29 cellular contexts compared by ENCODE assay signal in the genomic region with DNA sequence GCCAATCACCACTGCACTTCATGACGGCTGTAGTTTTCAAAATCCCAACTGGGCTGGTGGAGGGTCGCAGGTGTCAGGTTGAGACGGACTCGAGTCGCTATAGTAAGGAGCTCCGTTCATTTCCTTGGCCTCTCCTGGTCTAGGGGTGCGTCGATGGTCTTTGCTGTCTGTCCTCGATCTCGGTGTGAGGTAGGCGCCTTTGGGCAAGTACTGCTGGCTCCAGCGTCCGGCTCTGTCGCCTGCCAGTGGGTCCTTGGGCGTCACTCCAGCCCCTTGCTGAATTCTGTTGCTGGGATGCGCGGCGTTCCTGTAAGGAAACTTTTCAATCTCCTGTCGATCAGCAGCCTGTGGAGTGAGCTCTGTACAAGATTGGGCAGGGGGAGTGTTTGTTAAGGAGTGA.
"Had no signal": no experiment of that assay in that cellular context is flagged by ENCODE, and none has a peak within 500 bp of the region (broad histone marks: within the 10 kb centered on the region; RNA-seq: fewer than 3 reads in every experiment).

No MANE protein-coding gene starts in this region.

- H3K27ac ChIP-seq: ascending aorta, cardiac muscle cell, VCaP had no signal

- DNase-seq: activated B cell treated with CpG ODN at 0.5 μM for 24 hours; activated CD4-positive, alpha-beta T cell treated with anti-CD3 and anti-CD28 coated beads for 4 hours; activated CD4-positive, alpha-beta T cell treated with anti-CD3 and anti-CD28 coated beads, Interleukin-2, amount 10 ng/mL, durations not matched to agents 24 days and 14 days; activated CD4-positive, alpha-beta T cell treated with anti-CD3 and anti-CD28 coated beads, Interleukin-2, amount 50 U/mL, for 1 hour; activated CD4-positive, alpha-beta T cell treated with anti-CD3 and anti-CD28 coated beads, Interleukin-2, amount 50 U/mL, for 4 hours; activated CD4-positive, CD25-positive, alpha-beta regulatory T cell treated with anti-CD3 and anti-CD28 coated beads, Interleukin-2, amount 50 U/mL, for 72 hours; activated CD8-positive, alpha-beta memory T cell treated with anti-CD3 and anti-CD28 coated beads, Interleukin-2, amount 50 U/mL, for 4 hours; activated CD8-positive, alpha-beta T cell treated with anti-CD3 and anti-CD28 coated beads for 36 hours; activated effector memory CD4-positive, alpha-beta T cell treated with anti-CD3 and anti-CD28 coated beads, Interleukin-2, amount 50 U/mL, for 16 hours; activated gamma-delta T cell treated with Interleukin-2 at 50 U/mL for 16 hours; activated naive CD4-positive, alpha-beta T cell; activated naive CD4-positive, alpha-beta T cell treated with anti-CD3 and anti-CD28 coated beads for 36 hours; activated naive CD8-positive, alpha-beta T cell treated with anti-CD3 and anti-CD28 coated beads, Interleukin-2, amount 10 ng/mL, durations not matched to agents 7 days and 5 days; activated naive CD8-positive, alpha-beta T cell treated with anti-CD3 and anti-CD28 coated beads, Interleukin-2, amount 50 U/mL, for 24 hours; activated T-cell treated with anti-CD3 and anti-CD28 coated beads for 4 hours; activated T-cell treated with anti-CD3 and anti-CD28 coated beads, Interleukin-2, amount 50 U/mL, for 1 hour; activated T-cell treated with anti-CD3 and anti-CD28 coated beads, Interleukin-2, amount 50 U/mL, for 4 hours; activated T-cell treated with anti-CD3 and anti-CD28 coated beads, Interleukin-2, amount 50 U/mL, for 72 hours; anterior cingulate cortex; central memory CD4-positive, alpha-beta T cell; T-helper 1 cell; T-helper 2 cell; T-helper 9 cell had no signal

- H3K4me3 ChIP-seq: ascending aorta, cardiac muscle cell had no signal

- H3K36me3 ChIP-seq: ascending aorta, cardiac muscle cell had no signal

- H3K4me1 ChIP-seq: ascending aorta had no signal

- ATAC-seq: activated CD8-positive, alpha-beta T cell treated with anti-CD3 and anti-CD28 coated beads for 36 hours; activated naive CD8-positive, alpha-beta T cell treated with anti-CD3 and anti-CD28 coated beads, Interleukin-2, amount 50 U/mL, for 24 hours; activated T-cell treated with anti-CD3 and anti-CD28 coated beads, Interleukin-2, amount 50 U/mL, for 4 hours; activated T-helper 17 cell treated with anti-CD3 and anti-CD28 coated beads, Interleukin-2, amount 50 U/mL, for 72 hours had no signal

- FAIRE-seq: bronchial epithelial cell, TTC549 had no signal

- H3K27me3 ChIP-seq: ascending aorta, cardiac muscle cell had no signal
